13 cellular contexts compared by ENCODE assay signal in genomic region chr5:181203093-181203711, GRCh38. TPM values are rescaled to one million over a fixed set of nuclear protein-coding genes. Genes with fewer than 3 reads are reported as not detected.
DNase-seq lines count a peak whose midpoint lies in the region; ATAC-seq, FAIRE-seq and TF ChIP-seq lines count a peak whose summit lies in the region.
"Had no signal": no experiment of that assay in that cellular context is flagged by ENCODE, and none has a peak within 500 bp of the region (broad histone marks: within the 10 kb centered on the region; RNA-seq: fewer than 3 reads in every experiment).

No MANE protein-coding gene starts in this region.

- CTCF ChIA-PET in endothelial cell of umbilical vein (lab: Charles Lee) = interaction anchor here (0.9 to 8.0 kb wide), 4 partner anchors 11 to 19 kb away, joined by 3 to 95 read pairs (median 8); no protein-coding TSS in a partner anchor

- H3K27me3 ChIP-seq in CD4-positive, CD25-positive, alpha-beta regulatory T cell (ENCODE audit: control insufficient read depth, insufficient read depth, low read length) = peaks cover 8% of the 10 kb centered on the region
- H3K27me3 ChIP-seq in MG63 = no peaks in the 10 kb centered on the region
- H3K27me3 ChIP-seq in endothelial cell of umbilical vein (ENCODE audit: control insufficient read depth in 2 of 2, insufficient read depth in 2 of 2, low read length in 2 of 2) = peaks cover 0 to 2% of the 10 kb centered on the region in 2 experiments
- H3K27me3 ChIP-seq in adrenal gland = no peaks in the 10 kb centered on the region

- TF ChIP-seq POLR2A in endothelial cell of umbilical vein (IDR thresholded peaks at IDR 0.05; ENCODE audit: low read depth, low read length) (no peak), adrenal gland (IDR thresholded peaks at IDR 0.05) (no peak)

- H3K4me3 ChIP-seq in CD4-positive, CD25-positive, alpha-beta regulatory T cell (ENCODE audit: low read depth, low read length) = no peak overlapping the region
- H3K4me3 ChIP-seq in MG63 (peak overlapping the region; percentile 75), endothelial cell of umbilical vein (replicated peaks in 1 of 3; ENCODE audit: insufficient read depth in 1 of 3, low read depth in 1 of 3, low read length in 3 of 3) (no peak overlapping the region), adrenal gland (no peak overlapping the region)

- BruUV-seq in endothelial cell of umbilical vein (replicated peaks; lab: Mats Ljungman, UMichigan) = no TSS peak

- peaks cover 0 to 11% (median 3%) of the 10 kb centered on the region in 7 donors for H3K9me3 Mint-ChIP-seq in CD4-positive, CD25-positive, alpha-beta regulatory T cell
- no peaks in the 10 kb centered on the region for H3K9me3 Mint-ChIP-seq in osteocyte (ENCODE audit: unreplicated experiment)

- H3K4me1 ChIP-seq in CD4-positive, CD25-positive, alpha-beta regulatory T cell (ENCODE audit: control insufficient read depth, insufficient read depth, low read length, poor library complexity, severe bottlenecking) = peaks cover 41% of the 10 kb centered on the region
- H3K4me1 ChIP-seq in endothelial cell of umbilical vein (ENCODE audit: control insufficient read depth, extremely low read depth, insufficient read depth, low read length) (peaks cover 12% of the 10 kb centered on the region), adrenal gland (replicated peaks in 1 of 2) (peaks cover 18 to 22% of the 10 kb centered on the region in 2 donors)

- DNase-seq in CD4-positive, CD25-positive, alpha-beta regulatory T cell = no peak
- no peak for DNase-seq in MG63
- DNase-seq in endothelial cell of umbilical vein (ENCODE audit: low read depth, low spot score) = no peak
- no peak for DNase-seq in osteocyte (ENCODE audit: extremely low spot score, unreplicated experiment)
- no peak for DNase-seq in midbrain (lab: John Stamatoyannopoulos, UW)
- no peak for DNase-seq in NCI-H187 (lab: John Stamatoyannopoulos, UW)
- DNase-seq in adrenal gland = no peak
- DNase-seq: activated CD8-positive, alpha-beta memory T cell treated with anti-CD3 and anti-CD28 coated beads, Interleukin-2, amount 50 U/mL, for 4 hours; left colon; NCI-H1694; Right ventricle myocardium superior had no signal

- TF ChIP-seq CTCF in endothelial cell of umbilical vein (IDR thresholded peaks at IDR 0.05; ENCODE audit: extremely low read depth in 1 of 2, insufficient read depth in 1 of 2, low read depth in 1 of 2, low read length in 2 of 2) (no peak), osteocyte (IDR thresholded peaks at IDR 0.05) (no peak), adrenal gland (IDR thresholded peaks at IDR 0.05) (no peak)

- H3K27me3 Mint-ChIP-seq in CD4-positive, CD25-positive, alpha-beta regulatory T cell = peaks cover 60% of the 10 kb centered on the region
- H3K27me3 Mint-ChIP-seq in osteocyte (ENCODE audit: unreplicated experiment) = no peaks in the 10 kb centered on the region

- H3K36me3 Mint-ChIP-seq in CD4-positive, CD25-positive, alpha-beta regulatory T cell = peaks cover 7% of the 10 kb centered on the region
- H3K36me3 Mint-ChIP-seq in osteocyte (ENCODE audit: unreplicated experiment) = peaks cover 2% of the 10 kb centered on the region

- intact Hi-C loops in endothelial cell of umbilical vein (cut with micrococcal nuclease) (loop anchor here (10.0 kb wide), 1 partner anchor 1648 kb away; the partner anchor contains the start of gene RUFY1), adrenal gland (cut with DNase I) (no loop called here)

- POLR2A ChIA-PET in endothelial cell of umbilical vein (lab: Charles Lee) = no interaction called here

- no peaks in the 10 kb centered on the region for H3K9me1 ChIP-seq in endothelial cell of umbilical vein (replicated peaks; ENCODE audit: control insufficient read depth, extremely low read depth, insufficient read depth, low read length)

- H3K36me3 ChIP-seq in CD4-positive, CD25-positive, alpha-beta regulatory T cell (ENCODE audit: control insufficient read depth, insufficient read depth, low read length) = no peaks in the 10 kb centered on the region
- H3K36me3 ChIP-seq in MG63 = peaks cover 4% of the 10 kb centered on the region
- H3K36me3 ChIP-seq in endothelial cell of umbilical vein (ENCODE audit: control insufficient read depth in 2 of 2, extremely low read depth in 1 of 2, insufficient read depth in 2 of 2, low read length in 2 of 2) = no peaks in the 10 kb centered on the region
- no peaks in the 10 kb centered on the region for H3K36me3 ChIP-seq in adrenal gland (replicated peaks in 1 of 2)

- H2AFZ ChIP-seq in endothelial cell of umbilical vein (ENCODE audit: low read depth, low read length) = no peak overlapping the region

- WGBS in adrenal gland, 4 donors = 74 to 87% (median 78%) methylated on average over 8 to 11 of the region's 11 CpGs

- peak overlapping the region in 3 of 4 donors; percentile 78 to 91 (median 85) for H3K4me3 Mint-ChIP-seq in CD4-positive, CD25-positive, alpha-beta regulatory T cell
- H3K4me3 Mint-ChIP-seq in osteocyte (ENCODE audit: unreplicated experiment) = peak overlapping the region; percentile 86

- FAIRE-seq in endothelial cell of umbilical vein (lab: Jason Lieb, UNC) = peak; percentile 42

- H3K27ac ChIP-seq in CD4-positive, CD25-positive, alpha-beta regulatory T cell (ENCODE audit: insufficient read depth, low read length, poor library complexity, severe bottlenecking) = no peak overlapping the region
- H3K27ac ChIP-seq in endothelial cell of umbilical vein (ENCODE audit: insufficient read depth, low read depth, low read length) = no peak overlapping the region
- peak overlapping the region in 1 of 5 donors; percentile 64 for H3K27ac ChIP-seq in adrenal gland

- ATAC-seq in CD4-positive, CD25-positive, alpha-beta regulatory T cell (ENCODE audit: low read depth in 2 of 2) = no peak
- ATAC-seq in GM21381 (IDR thresholded peaks at IDR 0.05; ENCODE audit: unreplicated experiment) = no peak

- no peak overlapping the region for H3K4me2 ChIP-seq in endothelial cell of umbilical vein (ENCODE audit: insufficient read depth, low read length)

- H4K20me1 ChIP-seq in endothelial cell of umbilical vein (replicated peaks; ENCODE audit: control insufficient read depth, extremely low read depth, insufficient read depth, low read length) = no peaks in the 10 kb centered on the region

- H3K27ac Mint-ChIP-seq in CD4-positive, CD25-positive, alpha-beta regulatory T cell = no peak overlapping the region
- H3K27ac Mint-ChIP-seq in osteocyte (ENCODE audit: unreplicated experiment) = no peak overlapping the region

- H3K9me3 ChIP-seq in CD4-positive, CD25-positive, alpha-beta regulatory T cell (ENCODE audit: control insufficient read depth in 2 of 2, low read length in 2 of 2) = no peaks in the 10 kb centered on the region
- H3K9me3 ChIP-seq in MG63 (no peaks in the 10 kb centered on the region), endothelial cell of umbilical vein (replicated peaks; ENCODE audit: control insufficient read depth, insufficient read depth, low read length) (no peaks in the 10 kb centered on the region), adrenal gland (replicated peaks in 1 of 3) (no peaks in the 10 kb centered on the region)

- no peak overlapping the region for H3K9ac ChIP-seq in endothelial cell of umbilical vein (replicated peaks; ENCODE audit: extremely low read depth, insufficient read depth, low read length)

- dilution Hi-C loops in endothelial cell of umbilical vein (cut with MboI; ENCODE audit: extremely low pct_ligation_motif_present, low sequenced_read_pairs) = no loop called here

- peaks cover 11 to 37% (median 25%) of the 10 kb centered on the region in 4 donors for H3K4me1 Mint-ChIP-seq in CD4-positive, CD25-positive, alpha-beta regulatory T cell
- peaks cover 23% of the 10 kb centered on the region for H3K4me1 Mint-ChIP-seq in osteocyte (ENCODE audit: unreplicated experiment)

- no peaks in the 10 kb centered on the region for H3K79me2 ChIP-seq in endothelial cell of umbilical vein (ENCODE audit: control insufficient read depth, insufficient read depth, low read length)

RNA-seq across cellular contexts. Expression of gene TRIM7, which starts 1.8 kb away (rescaled TPM):
- total RNA-seq in CD4-positive, CD25-positive, alpha-beta regulatory T cell = 0.72 TPM
- polyA plus RNA-seq in CD4-positive, CD25-positive, alpha-beta regulatory T cell = under 1 TPM in 2 of 4 donors, not detected in 2; 0.16 to 0.47 TPM
- 15.6 and 22.6 TPM in 2 replicates for total RNA-seq in MG63 (2014; rRNA removed; shearing (Covaris generic); ENCODE audit: low replicate concordance)
- total RNA-seq in endothelial cell of umbilical vein (3.4 and 4.1 TPM in 2 replicates), osteocyte (3.8 and 4.0 TPM in 2 replicates), adrenal gland (1 to 10 TPM in 7 of 8 donors, under 1 TPM in 1; 0.78 to 6.3 (median 4.4) TPM)
- polyA plus RNA-seq in endothelial cell of umbilical vein (2.2 and 2.7 TPM in 2 replicates), adrenal gland (1 to 10 TPM; 2.1 to 5.3 (median 3.4) TPM)
- 2.2 and 2.6 TPM in 2 replicates for polyA plus RNA-seq in endothelial cell of umbilical vein (2011; cell fraction: cytosol; rRNA removed)
- polyA plus RNA-seq in endothelial cell of umbilical vein (2011; cell fraction: nucleus; rRNA removed) = 1.7 TPM in 2 replicates
- 3.2 and 8.7 TPM in 2 replicates for polyA plus RNA-seq in endothelial cell of umbilical vein (2012)
- polyA minus RNA-seq in endothelial cell of umbilical vein = 0.47 and 0.73 TPM in 2 replicates
- 14.8 TPM for polyA minus RNA-seq in endothelial cell of umbilical vein (2011; cell fraction: cytosol; rRNA and poly(A)+ RNA removed)
- polyA minus RNA-seq in endothelial cell of umbilical vein (2011; cell fraction: nucleus; rRNA and poly(A)+ RNA removed) = 0.58 and 0.77 TPM in 2 replicates

RNA-seq across cellular contexts. Expression of gene TRIM41, which starts 19.9 kb away (rescaled TPM):
- 40.8 TPM for total RNA-seq in CD4-positive, CD25-positive, alpha-beta regulatory T cell
- polyA plus RNA-seq in CD4-positive, CD25-positive, alpha-beta regulatory T cell = 1 to 10 TPM in 2 of 4 donors, under 1 TPM in 2; 0.67 to 1.6 (median 0.87) TPM
- 31.9 and 43.0 TPM in 2 replicates for total RNA-seq in MG63 (2014; rRNA removed; shearing (Covaris generic); ENCODE audit: low replicate concordance)
- total RNA-seq in endothelial cell of umbilical vein (17.3 and 19.9 TPM in 2 replicates), osteocyte (25.2 and 27.1 TPM in 2 replicates), adrenal gland (10 to 100 TPM; 15.6 to 41.6 (median 19.6) TPM)
- polyA plus RNA-seq in endothelial cell of umbilical vein (11.2 and 12.8 TPM in 2 replicates), adrenal gland (10 to 100 TPM; 13.3 to 56.2 (median 28.1) TPM)
- 8.7 and 10.4 TPM in 2 replicates for polyA plus RNA-seq in endothelial cell of umbilical vein (2011; cell fraction: cytosol; rRNA removed)
- polyA plus RNA-seq in endothelial cell of umbilical vein (2011; cell fraction: nucleus; rRNA removed) = 48.8 and 57.0 TPM in 2 replicates
- 13.2 and 13.7 TPM in 2 replicates for polyA plus RNA-seq in endothelial cell of umbilical vein (2012)
- 6.9 and 7.1 TPM in 2 replicates for polyA minus RNA-seq in endothelial cell of umbilical vein
- 14.7 TPM for polyA minus RNA-seq in endothelial cell of umbilical vein (2011; cell fraction: cytosol; rRNA and poly(A)+ RNA removed)
- polyA minus RNA-seq in endothelial cell of umbilical vein (2011; cell fraction: nucleus; rRNA and poly(A)+ RNA removed) = 9.8 and 11.1 TPM in 2 replicates

RNA-seq across cellular contexts. Expression of gene RACK1, which starts 40.5 kb away (rescaled TPM):
- 1,838 TPM for total RNA-seq in CD4-positive, CD25-positive, alpha-beta regulatory T cell
- polyA plus RNA-seq in CD4-positive, CD25-positive, alpha-beta regulatory T cell = 1,000 to 10,000 TPM; 2,227 to 2,760 (median 2,470) TPM
- total RNA-seq in MG63 (2014; rRNA removed; shearing (Covaris generic); ENCODE audit: low replicate concordance) = 8,781 and 10,327 TPM in 2 replicates
- total RNA-seq in endothelial cell of umbilical vein (1,910 and 2,029 TPM in 2 replicates), osteocyte (1,869 and 1,921 TPM in 2 replicates), adrenal gland (1,000 to 10,000 TPM; 1,373 to 3,641 (median 2,189) TPM)
- polyA plus RNA-seq in endothelial cell of umbilical vein (5,629 and 5,870 TPM in 2 replicates), adrenal gland (1,000 to 10,000 TPM; 1,252 to 2,399 (median 1,718) TPM)
- polyA plus RNA-seq in endothelial cell of umbilical vein (2011; cell fraction: cytosol; rRNA removed) = 4,930 and 4,995 TPM in 2 replicates
- 1,740 and 2,124 TPM in 2 replicates for polyA plus RNA-seq in endothelial cell of umbilical vein (2011; cell fraction: nucleus; rRNA removed)
- polyA plus RNA-seq in endothelial cell of umbilical vein (2012) = 2,716 and 3,479 TPM in 2 replicates
- 6,064 and 6,714 TPM in 2 replicates for polyA minus RNA-seq in endothelial cell of umbilical vein
- 3,380 TPM for polyA minus RNA-seq in endothelial cell of umbilical vein (2011; cell fraction: cytosol; rRNA and poly(A)+ RNA removed)
- 806 and 884 TPM in 2 replicates for polyA minus RNA-seq in endothelial cell of umbilical vein (2011; cell fraction: nucleus; rRNA and poly(A)+ RNA removed)

RNA-seq across cellular contexts. Expression of gene OR2V2, which starts 55.8 kb away (rescaled TPM):
- not detected for total RNA-seq in CD4-positive, CD25-positive, alpha-beta regulatory T cell
- not detected for polyA plus RNA-seq in CD4-positive, CD25-positive, alpha-beta regulatory T cell
- total RNA-seq in MG63 (2014; rRNA removed; shearing (Covaris generic); ENCODE audit: low replicate concordance) = not detected in 2 replicates
- not detected in 2 replicates for total RNA-seq in endothelial cell of umbilical vein
- not detected in 2 replicates for polyA plus RNA-seq in endothelial cell of umbilical vein
- polyA plus RNA-seq in endothelial cell of umbilical vein (2011; cell fraction: cytosol; rRNA removed) = not detected in 2 replicates
- polyA plus RNA-seq in endothelial cell of umbilical vein (2011; cell fraction: nucleus; rRNA removed) = not detected in 2 replicates
- not detected in 2 replicates for polyA plus RNA-seq in endothelial cell of umbilical vein (2012)
- polyA minus RNA-seq in endothelial cell of umbilical vein = not detected in 2 replicates
- polyA minus RNA-seq in endothelial cell of umbilical vein (2011; cell fraction: cytosol; rRNA and poly(A)+ RNA removed) = not detected
- not detected in 2 replicates for polyA minus RNA-seq in endothelial cell of umbilical vein (2011; cell fraction: nucleus; rRNA and poly(A)+ RNA removed)
- not detected in 2 replicates for total RNA-seq in osteocyte
- not detected for total RNA-seq in adrenal gland
- polyA plus RNA-seq in adrenal gland = not detected
- total RNA-seq: left colon, Right ventricle myocardium superior, ureter had no signal

RNA-seq across cellular contexts. Expression of gene TRIM52, which starts 57.7 kb away (rescaled TPM):
- total RNA-seq in CD4-positive, CD25-positive, alpha-beta regulatory T cell = 40.3 TPM
- 10 to 100 TPM; 28.0 to 39.9 (median 35.0) TPM for polyA plus RNA-seq in CD4-positive, CD25-positive, alpha-beta regulatory T cell
- 3.9 and 5.8 TPM in 2 replicates for total RNA-seq in MG63 (2014; rRNA removed; shearing (Covaris generic); ENCODE audit: low replicate concordance)
- 9.6 and 10.1 TPM in 2 replicates for total RNA-seq in endothelial cell of umbilical vein
- polyA plus RNA-seq in endothelial cell of umbilical vein = 5.1 and 5.6 TPM in 2 replicates
- 8.2 TPM in 2 replicates for polyA plus RNA-seq in endothelial cell of umbilical vein (2011; cell fraction: cytosol; rRNA removed)
- 22.3 and 28.1 TPM in 2 replicates for polyA plus RNA-seq in endothelial cell of umbilical vein (2011; cell fraction: nucleus; rRNA removed)
- polyA plus RNA-seq in endothelial cell of umbilical vein (2012) = 8.0 and 9.2 TPM in 2 replicates
- 11.7 and 16.5 TPM in 2 replicates for polyA minus RNA-seq in endothelial cell of umbilical vein
- 5.4 TPM for polyA minus RNA-seq in endothelial cell of umbilical vein (2011; cell fraction: cytosol; rRNA and poly(A)+ RNA removed)
- polyA minus RNA-seq in endothelial cell of umbilical vein (2011; cell fraction: nucleus; rRNA and poly(A)+ RNA removed) = 9.5 and 12.4 TPM in 2 replicates
- 12.8 and 13.7 TPM in 2 replicates for total RNA-seq in osteocyte
- 10 to 100 TPM in 5 of 8 donors, 1 to 10 TPM in 3; 7.8 to 19.1 (median 11.8) TPM for total RNA-seq in adrenal gland
- 10 to 100 TPM; 12.8 to 23.9 (median 14.4) TPM for polyA plus RNA-seq in adrenal gland
